ENCODE assay signal across 1 cellular context in genomic region chr1:236280438-236281285, GRCh38.
TF ChIP-seq lines count a peak whose summit lies in the region.

No MANE protein-coding gene starts in this region.

TF ChIP-seq in SK-N-SH, 30 proteins besides CTCF, POLR2A, EP300 and RAD21 (continued from another document):
- TF ChIP-seq USF2 (IDR thresholded peaks at IDR 0.05; ENCODE audit: borderline replicate concordance, low read depth, low read length) (no peak), MXI1 (IDR thresholded peaks at IDR 0.05; ENCODE audit: low read depth, low read length) (no peak), TEAD4 (IDR thresholded peaks at IDR 0.05; ENCODE audit: borderline replicate concordance, insufficient read depth) (no peak), RXRA (IDR thresholded peaks at IDR 0.05; ENCODE audit: borderline replicate concordance, low read depth) (no peak), IRF3 (IDR thresholded peaks at IDR 0.05; ENCODE audit: low read depth, low read length) (no peak), TAF1 (IDR thresholded peaks at IDR 0.05; ENCODE audit: borderline replicate concordance, low read depth, low read length) (no peak), JUND (IDR thresholded peaks at IDR 0.05) (no peak), PBX3 (IDR thresholded peaks at IDR 0.05) (no peak), FOXJ3 (CRISPR knock-in tag; IDR thresholded peaks at IDR 0.05) (no peak), GABPA (IDR thresholded peaks at IDR 0.05; ENCODE audit: low read depth) (no peak), MEF2A (IDR thresholded peaks at IDR 0.05; ENCODE audit: borderline replicate concordance, low read depth) (no peak)
